ENCODE assay signal across 11 cellular contexts in genomic region chr11:79067355-79067685, GRCh38.
"Had no signal": no experiment of that assay in that cellular context is flagged by ENCODE, and none has a peak within 500 bp of the region (broad histone marks: within the 10 kb centered on the region; RNA-seq: fewer than 3 reads in every experiment).

No MANE protein-coding gene starts in this region.

- H3K9me3 ChIP-seq: sigmoid colon had no signal

- H3K4me3 Mint-ChIP-seq: naive B cell; T-helper 1 cell treated with Interleukin-12 subunit alpha and Interleukin-12 subunit beta and Interleukin-4 antibody, amounts not matched to agents 30 μg/mL and 1 μg/mL, for 36 hours had no signal

- DNase-seq: activated effector memory CD4-positive, alpha-beta T cell treated with Interleukin-2 at 50 U/mL for 16 hours; amniotic stem cell; foreskin keratinocyte; midbrain; naive B cell; sigmoid colon; stimulated activated CD4-positive, alpha-beta T cell treated with anti-CD3 and anti-CD28 coated beads, Interleukin-12 subunit alpha, Interleukin-12 subunit beta, amount 100 ng/mL, for 4 hours; stimulated activated CD4-positive, alpha-beta T cell treated with anti-CD3 and anti-CD28 coated beads, Interleukin-2, amount 100 ng/mL, for 48 hours; stimulated activated naive CD4-positive, alpha-beta T cell treated with Interleukin-2 at 50 U/mL for 16 hours had no signal

- H3K27me3 ChIP-seq: foreskin keratinocyte, sigmoid colon had no signal

- H3K27ac Mint-ChIP-seq: activated naive CD4-positive, alpha-beta T cell treated with anti-CD3 and anti-CD28 coated beads, Interleukin-2, amount 50 U/mL, for 72 hours; T-helper 1 cell treated with Interleukin-12 subunit alpha and Interleukin-12 subunit beta and Interleukin-4 antibody, amounts not matched to agents 30 μg/mL and 1 μg/mL, for 36 hours had no signal

- H3K4me3 ChIP-seq: sigmoid colon had no signal

- H3K36me3 Mint-ChIP-seq: activated naive CD4-positive, alpha-beta T cell treated with anti-CD3 and anti-CD28 coated beads, Interleukin-2, amount 50 U/mL, for 72 hours; naive B cell had no signal

- H3K9me3 Mint-ChIP-seq: activated naive CD4-positive, alpha-beta T cell treated with anti-CD3 and anti-CD28 coated beads, Interleukin-2, amount 50 U/mL, for 72 hours; naive B cell; T-helper 1 cell treated with Interleukin-12 subunit alpha and Interleukin-12 subunit beta and Interleukin-4 antibody, amounts not matched to agents 30 μg/mL and 1 μg/mL, for 36 hours had no signal

- H3K27ac ChIP-seq: foreskin keratinocyte, sigmoid colon had no signal

- ATAC-seq: activated naive CD4-positive, alpha-beta T cell treated with anti-CD3 and anti-CD28 coated beads, Interleukin-2, amount 50 U/mL, for 72 hours; foreskin keratinocyte had no signal

- H3K4me1 ChIP-seq: foreskin keratinocyte, sigmoid colon had no signal

- H3K36me3 ChIP-seq: sigmoid colon had no signal
